1 cellular context compared by ENCODE assay signal in the genomic region with DNA sequence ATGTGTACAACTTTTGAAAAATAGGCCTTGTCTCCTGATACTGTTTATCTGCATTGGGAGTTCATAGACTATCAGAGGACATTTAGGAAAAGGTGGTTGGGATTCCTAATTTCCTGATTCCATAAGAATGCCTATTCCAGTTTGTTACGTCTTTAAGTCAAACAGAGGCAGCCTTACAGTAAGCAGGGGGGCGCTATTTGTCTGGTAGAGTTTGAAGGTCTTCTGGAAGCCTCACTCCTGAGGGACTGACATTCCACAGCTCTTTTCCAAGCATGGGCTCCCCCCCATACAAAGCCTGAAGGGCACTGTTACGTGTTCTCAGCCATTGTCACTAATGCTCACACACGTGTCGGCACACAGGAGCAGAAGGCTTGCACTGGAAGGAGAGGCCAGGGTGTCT.
TF ChIP-seq lines count a peak whose summit lies in the region.

No MANE protein-coding gene starts in this region.

TF ChIP-seq in WTC11, 78 proteins besides CTCF, POLR2A, EP300 and RAD21 (continued from another document):
- TF ChIP-seq, protein P1, sequence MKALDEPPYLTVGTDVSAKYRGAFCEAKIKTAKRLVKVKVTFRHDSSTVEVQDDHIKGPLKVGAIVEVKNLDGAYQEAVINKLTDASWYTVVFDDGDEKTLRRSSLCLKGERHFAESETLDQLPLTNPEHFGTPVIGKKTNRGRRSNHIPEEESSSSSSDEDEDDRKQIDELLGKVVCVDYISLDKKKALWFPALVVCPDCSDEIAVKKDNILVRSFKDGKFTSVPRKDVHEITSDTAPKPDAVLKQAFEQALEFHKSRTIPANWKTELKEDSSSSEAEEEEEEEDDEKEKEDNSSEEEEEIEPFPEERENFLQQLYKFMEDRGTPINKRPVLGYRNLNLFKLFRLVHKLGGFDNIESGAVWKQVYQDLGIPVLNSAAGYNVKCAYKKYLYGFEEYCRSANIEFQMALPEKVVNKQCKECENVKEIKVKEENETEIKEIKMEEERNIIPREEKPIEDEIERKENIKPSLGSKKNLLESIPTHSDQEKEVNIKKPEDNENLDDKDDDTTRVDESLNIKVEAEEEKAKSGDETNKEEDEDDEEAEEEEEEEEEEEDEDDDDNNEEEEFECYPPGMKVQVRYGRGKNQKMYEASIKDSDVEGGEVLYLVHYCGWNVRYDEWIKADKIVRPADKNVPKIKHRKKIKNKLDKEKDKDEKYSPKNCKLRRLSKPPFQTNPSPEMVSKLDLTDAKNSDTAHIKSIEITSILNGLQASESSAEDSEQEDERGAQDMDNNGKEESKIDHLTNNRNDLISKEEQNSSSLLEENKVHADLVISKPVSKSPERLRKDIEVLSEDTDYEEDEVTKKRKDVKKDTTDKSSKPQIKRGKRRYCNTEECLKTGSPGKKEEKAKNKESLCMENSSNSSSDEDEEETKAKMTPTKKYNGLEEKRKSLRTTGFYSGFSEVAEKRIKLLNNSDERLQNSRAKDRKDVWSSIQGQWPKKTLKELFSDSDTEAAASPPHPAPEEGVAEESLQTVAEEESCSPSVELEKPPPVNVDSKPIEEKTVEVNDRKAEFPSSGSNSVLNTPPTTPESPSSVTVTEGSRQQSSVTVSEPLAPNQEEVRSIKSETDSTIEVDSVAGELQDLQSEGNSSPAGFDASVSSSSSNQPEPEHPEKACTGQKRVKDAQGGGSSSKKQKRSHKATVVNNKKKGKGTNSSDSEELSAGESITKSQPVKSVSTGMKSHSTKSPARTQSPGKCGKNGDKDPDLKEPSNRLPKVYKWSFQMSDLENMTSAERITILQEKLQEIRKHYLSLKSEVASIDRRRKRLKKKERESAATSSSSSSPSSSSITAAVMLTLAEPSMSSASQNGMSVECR (CRISPR knock-in tag; IDR thresholded peaks at IDR 0.05; ENCODE audit: borderline replicate concordance): no peak
- TF ChIP-seq, protein P2, sequence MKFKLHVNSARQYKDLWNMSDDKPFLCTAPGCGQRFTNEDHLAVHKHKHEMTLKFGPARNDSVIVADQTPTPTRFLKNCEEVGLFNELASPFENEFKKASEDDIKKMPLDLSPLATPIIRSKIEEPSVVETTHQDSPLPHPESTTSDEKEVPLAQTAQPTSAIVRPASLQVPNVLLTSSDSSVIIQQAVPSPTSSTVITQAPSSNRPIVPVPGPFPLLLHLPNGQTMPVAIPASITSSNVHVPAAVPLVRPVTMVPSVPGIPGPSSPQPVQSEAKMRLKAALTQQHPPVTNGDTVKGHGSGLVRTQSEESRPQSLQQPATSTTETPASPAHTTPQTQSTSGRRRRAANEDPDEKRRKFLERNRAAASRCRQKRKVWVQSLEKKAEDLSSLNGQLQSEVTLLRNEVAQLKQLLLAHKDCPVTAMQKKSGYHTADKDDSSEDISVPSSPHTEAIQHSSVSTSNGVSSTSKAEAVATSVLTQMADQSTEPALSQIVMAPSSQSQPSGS (CRISPR knock-in tag; IDR thresholded peaks at IDR 0.05; ENCODE audit: borderline replicate concordance, low read depth): no peak
- TF ChIP-seq, protein P3, sequence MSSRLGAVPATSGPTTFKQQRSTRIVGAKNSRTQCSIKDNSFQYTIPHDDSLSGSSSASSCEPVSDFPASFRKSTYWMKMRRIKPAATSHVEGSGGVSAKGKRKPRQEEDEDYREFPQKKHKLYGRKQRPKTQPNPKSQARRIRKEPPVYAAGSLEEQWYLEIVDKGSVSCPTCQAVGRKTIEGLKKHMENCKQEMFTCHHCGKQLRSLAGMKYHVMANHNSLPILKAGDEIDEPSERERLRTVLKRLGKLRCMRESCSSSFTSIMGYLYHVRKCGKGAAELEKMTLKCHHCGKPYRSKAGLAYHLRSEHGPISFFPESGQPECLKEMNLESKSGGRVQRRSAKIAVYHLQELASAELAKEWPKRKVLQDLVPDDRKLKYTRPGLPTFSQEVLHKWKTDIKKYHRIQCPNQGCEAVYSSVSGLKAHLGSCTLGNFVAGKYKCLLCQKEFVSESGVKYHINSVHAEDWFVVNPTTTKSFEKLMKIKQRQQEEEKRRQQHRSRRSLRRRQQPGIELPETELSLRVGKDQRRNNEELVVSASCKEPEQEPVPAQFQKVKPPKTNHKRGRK (CRISPR knock-in tag; IDR thresholded peaks at IDR 0.05; ENCODE audit: borderline replicate concordance): no peak
- TF ChIP-seq NFYB (CRISPR knock-in tag; conservative IDR thresholded peaks at IDR 0.05; ENCODE audit: low read depth) (no peak), ETV6 (CRISPR knock-in tag; IDR thresholded peaks at IDR 0.05) (no peak), ZNF219 (CRISPR knock-in tag; IDR thresholded peaks at IDR 0.05; ENCODE audit: borderline replicate concordance) (no peak), ZNF138 (CRISPR knock-in tag; conservative IDR thresholded peaks at IDR 0.05) (no peak), NR1H2 (CRISPR knock-in tag; IDR thresholded peaks at IDR 0.05) (no peak)
- TF ChIP-seq, protein P4, sequence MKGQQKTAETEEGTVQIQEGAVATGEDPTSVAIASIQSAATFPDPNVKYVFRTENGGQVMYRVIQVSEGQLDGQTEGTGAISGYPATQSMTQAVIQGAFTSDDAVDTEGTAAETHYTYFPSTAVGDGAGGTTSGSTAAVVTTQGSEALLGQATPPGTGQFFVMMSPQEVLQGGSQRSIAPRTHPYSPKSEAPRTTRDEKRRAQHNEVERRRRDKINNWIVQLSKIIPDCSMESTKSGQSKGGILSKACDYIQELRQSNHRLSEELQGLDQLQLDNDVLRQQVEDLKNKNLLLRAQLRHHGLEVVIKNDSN (CRISPR knock-in tag; IDR thresholded peaks at IDR 0.05): no peak
- TF ChIP-seq, protein P5, sequence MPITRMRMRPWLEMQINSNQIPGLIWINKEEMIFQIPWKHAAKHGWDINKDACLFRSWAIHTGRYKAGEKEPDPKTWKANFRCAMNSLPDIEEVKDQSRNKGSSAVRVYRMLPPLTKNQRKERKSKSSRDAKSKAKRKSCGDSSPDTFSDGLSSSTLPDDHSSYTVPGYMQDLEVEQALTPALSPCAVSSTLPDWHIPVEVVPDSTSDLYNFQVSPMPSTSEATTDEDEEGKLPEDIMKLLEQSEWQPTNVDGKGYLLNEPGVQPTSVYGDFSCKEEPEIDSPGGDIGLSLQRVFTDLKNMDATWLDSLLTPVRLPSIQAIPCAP (CRISPR knock-in tag; IDR thresholded peaks at IDR 0.05): no peak
